ENCODE assay signal across 34 cellular contexts in genomic region chr14:35459779-35460178, GRCh38.
"Had no signal": no experiment of that assay in that cellular context is flagged by ENCODE, and none has a peak within 500 bp of the region (broad histone marks: within the 10 kb centered on the region; RNA-seq: fewer than 3 reads in every experiment).

No MANE protein-coding gene starts in this region.

- DNase-seq: Karpas-422, Kasumi-1, MG63, MM.1S, MV-4-11, NCI-H1048, NCI-H1092, NCI-H1092 treated with DMSO at 0.1 percent for 48 hours, NCI-H1105, NCI-H1105 treated with DMSO at 0.1 percent for 48 hours, NCI-H1417, NCI-H1417 treated with DMSO at 0.1 percent for 48 hours, NCI-H1436, NCI-H1436 treated with DMSO at 0.1 percent for 48 hours, NCI-H146, NCI-H1694, NCI-H1694 treated with DMSO at 0.1 percent for 48 hours, NCI-H187, NCI-H187 treated with DMSO at 0.1 percent for 48 hours, NCI-H1930, NCI-H2029, NCI-H2029 treated with DMSO at 0.1 percent for 48 hours, NCI-H2081, NCI-H2081 treated with DMSO at 0.1 percent for 48 hours, NCI-H2107, NCI-H2171, NCI-H2171 treated with DMSO at 0.1 percent for 48 hours, NCI-H2227 treated with DMSO at 0.1 percent for 48 hours, NCI-H226, NCI-H345, NCI-H446, NCI-H446 treated with DMSO at 0.1 percent for 48 hours, NCI-H510A had no signal

- H3K4me2 ChIP-seq: KMS-11 had no signal

- H3K36me3 ChIP-seq: MG63 had no signal

- H3K9ac ChIP-seq: KMS-11 had no signal

- H3K27ac ChIP-seq: KMS-11 had no signal

- H3K27me3 ChIP-seq: MG63 had no signal

- H3K4me3 ChIP-seq: MG63 had no signal

- H3K9me3 ChIP-seq: MG63 had no signal
